ENCODE assay signal across 1 cellular context in the genomic region with DNA sequence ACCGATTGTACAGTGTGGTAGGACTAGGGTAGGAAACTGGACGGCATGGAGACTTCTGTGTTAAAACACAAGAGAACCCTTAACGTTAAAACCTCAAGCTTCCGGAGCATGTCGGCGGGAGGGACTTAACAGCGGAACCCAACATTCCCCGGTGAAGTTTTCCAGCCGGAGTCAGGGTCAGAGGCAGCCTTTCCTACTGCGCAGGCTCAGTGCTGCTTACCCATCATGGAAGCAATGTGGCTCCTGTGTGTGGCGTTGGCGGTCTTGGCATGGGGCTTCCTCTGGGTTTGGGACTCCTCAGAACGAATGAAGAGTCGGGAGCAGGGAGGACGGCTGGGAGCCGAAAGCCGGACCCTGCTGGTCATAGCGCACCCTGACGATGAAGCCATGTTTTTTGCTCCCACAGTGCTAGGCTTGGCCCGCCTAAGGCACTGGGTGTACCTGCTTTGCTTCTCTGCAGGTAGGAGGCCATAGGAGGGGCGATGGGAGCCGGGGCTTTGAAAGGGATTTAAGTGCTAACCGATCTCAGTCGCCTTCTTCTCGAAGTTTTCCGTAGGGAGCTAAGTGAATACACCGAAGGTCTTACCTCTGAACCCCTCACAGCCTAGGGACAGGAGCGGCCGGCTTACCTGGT.
TF ChIP-seq lines count a peak whose summit lies in the region.

A gene (plus strand): TSS at position 209 of the 634 bp plus-strand sequence. CDS start 17 bp downstream, at position 226.

TF ChIP-seq in HepG2, 621 proteins besides CTCF, POLR2A, EP300 and RAD21 (continued from another document and continues in another):
- TF ChIP-seq, protein P1, sequence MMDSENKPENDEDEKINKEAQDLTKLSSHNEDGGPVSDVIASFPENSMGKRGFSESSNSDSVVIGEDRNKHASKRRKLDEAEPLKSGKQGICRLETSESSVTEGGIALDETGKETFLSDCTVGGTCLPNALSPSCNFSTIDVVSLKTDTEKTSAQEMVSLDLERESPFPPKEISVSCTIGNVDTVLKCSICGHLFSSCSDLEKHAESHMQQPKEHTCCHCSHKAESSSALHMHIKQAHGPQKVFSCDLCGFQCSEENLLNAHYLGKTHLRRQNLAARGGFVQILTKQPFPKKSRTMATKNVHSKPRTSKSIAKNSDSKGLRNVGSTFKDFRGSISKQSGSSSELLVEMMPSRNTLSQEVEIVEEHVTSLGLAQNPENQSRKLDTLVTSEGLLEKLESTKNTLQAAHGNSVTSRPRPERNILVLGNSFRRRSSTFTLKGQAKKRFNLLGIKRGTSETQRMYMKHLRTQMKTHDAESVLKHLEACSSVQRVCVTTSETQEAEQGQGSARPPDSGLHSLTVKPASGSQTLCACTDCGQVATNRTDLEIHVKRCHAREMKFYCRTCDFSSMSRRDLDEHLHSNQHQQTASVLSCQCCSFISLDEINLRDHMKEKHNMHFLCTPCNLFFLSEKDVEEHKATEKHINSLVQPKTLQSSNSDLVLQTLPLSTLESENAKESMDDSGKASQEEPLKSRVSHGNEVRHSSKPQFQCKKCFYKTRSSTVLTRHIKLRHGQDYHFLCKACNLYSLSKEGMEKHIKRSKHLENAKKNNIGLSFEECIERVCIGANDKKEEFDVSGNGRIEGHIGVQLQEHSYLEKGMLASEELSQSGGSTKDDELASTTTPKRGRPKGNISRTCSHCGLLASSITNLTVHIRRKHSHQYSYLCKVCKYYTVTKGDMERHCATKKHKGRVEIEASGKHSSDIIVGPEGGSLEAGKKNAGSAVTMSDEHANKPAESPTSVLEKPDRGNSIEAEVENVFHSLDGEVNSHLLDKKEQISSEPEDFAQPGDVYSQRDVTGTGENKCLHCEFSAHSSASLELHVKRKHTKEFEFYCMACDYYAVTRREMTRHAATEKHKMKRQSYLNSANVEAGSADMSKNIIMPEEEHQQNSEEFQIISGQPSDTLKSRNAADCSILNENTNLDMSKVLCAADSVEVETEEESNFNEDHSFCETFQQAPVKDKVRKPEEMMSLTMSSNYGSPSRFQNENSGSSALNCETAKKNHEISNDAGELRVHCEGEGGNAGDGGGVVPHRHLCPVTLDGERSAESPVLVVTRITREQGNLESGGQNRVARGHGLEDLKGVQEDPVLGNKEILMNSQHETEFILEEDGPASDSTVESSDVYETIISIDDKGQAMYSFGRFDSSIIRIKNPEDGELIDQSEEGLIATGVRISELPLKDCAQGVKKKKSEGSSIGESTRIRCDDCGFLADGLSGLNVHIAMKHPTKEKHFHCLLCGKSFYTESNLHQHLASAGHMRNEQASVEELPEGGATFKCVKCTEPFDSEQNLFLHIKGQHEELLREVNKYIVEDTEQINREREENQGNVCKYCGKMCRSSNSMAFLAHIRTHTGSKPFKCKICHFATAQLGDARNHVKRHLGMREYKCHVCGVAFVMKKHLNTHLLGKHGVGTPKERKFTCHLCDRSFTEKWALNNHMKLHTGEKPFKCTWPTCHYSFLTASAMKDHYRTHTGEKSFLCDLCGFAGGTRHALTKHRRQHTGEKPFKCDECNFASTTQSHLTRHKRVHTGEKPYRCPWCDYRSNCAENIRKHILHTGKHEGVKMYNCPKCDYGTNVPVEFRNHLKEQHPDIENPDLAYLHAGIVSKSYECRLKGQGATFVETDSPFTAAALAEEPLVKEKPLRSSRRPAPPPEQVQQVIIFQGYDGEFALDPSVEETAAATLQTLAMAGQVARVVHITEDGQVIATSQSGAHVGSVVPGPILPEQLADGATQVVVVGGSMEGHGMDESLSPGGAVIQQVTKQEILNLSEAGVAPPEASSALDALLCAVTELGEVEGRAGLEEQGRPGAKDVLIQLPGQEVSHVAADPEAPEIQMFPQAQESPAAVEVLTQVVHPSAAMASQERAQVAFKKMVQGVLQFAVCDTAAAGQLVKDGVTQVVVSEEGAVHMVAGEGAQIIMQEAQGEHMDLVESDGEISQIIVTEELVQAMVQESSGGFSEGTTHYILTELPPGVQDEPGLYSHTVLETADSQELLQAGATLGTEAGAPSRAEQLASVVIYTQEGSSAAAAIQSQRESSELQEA (CRISPR knock-in tag; IDR thresholded peaks at IDR 0.05; ENCODE audit: not compliant biosample characterization) = peak; percentile 52
- TF ChIP-seq ZNF235 (CRISPR knock-in tag; IDR thresholded peaks at IDR 0.05; ENCODE audit: borderline replicate concordance) (peak; percentile 52; the same call in 1 of the 2 replicates), ZNF3 (CRISPR knock-in tag; IDR thresholded peaks at IDR 0.05) (no peak), FOXA3 (CRISPR knock-in tag; IDR thresholded peaks at IDR 0.05) (peak; percentile 47), ZBTB20 (CRISPR knock-in tag; IDR thresholded peaks at IDR 0.05; ENCODE audit: borderline replicate concordance, low read depth) (peak; percentile 89), ZNF253 (CRISPR knock-in tag; IDR thresholded peaks at IDR 0.05; ENCODE audit: borderline replicate concordance) (no peak; the same call in 1 of the 2 replicates), NR2C2 (CRISPR knock-in tag; IDR thresholded peaks at IDR 0.05; ENCODE audit: borderline replicate concordance) (peak; percentile 97), ZSCAN30 (CRISPR knock-in tag; IDR thresholded peaks at IDR 0.05) (no peak), ATAD3A (CRISPR knock-in tag; IDR thresholded peaks at IDR 0.05) (no peak), GTF2F1 (IDR thresholded peaks at IDR 0.05; ENCODE audit: low read length) (peak; percentile 90; the same call in 1 of the 2 replicates), ZNF34 (CRISPR knock-in tag; IDR thresholded peaks at IDR 0.05; ENCODE audit: borderline replicate concordance) (no peak), EED (CRISPR knock-in tag; IDR thresholded peaks at IDR 0.05) (peak; percentile 49; the same call in 1 of the 2 replicates), ZNF382 (CRISPR knock-in tag; IDR thresholded peaks at IDR 0.05; ENCODE audit: borderline replicate concordance) (no peak), ZBTB42 (CRISPR knock-in tag; IDR thresholded peaks at IDR 0.05) (peak; percentile 83; the same call in 1 of the 2 replicates), CHD4 (IDR thresholded peaks at IDR 0.05; ENCODE audit: borderline replicate concordance, low read length) (no peak), GATA4 (IDR thresholded peaks at IDR 0.05; ENCODE audit: borderline replicate concordance, low read depth) (peak; percentile 69), ZNF891 (CRISPR knock-in tag; IDR thresholded peaks at IDR 0.05) (0 out of 2 replicates have a peak, but pooled peaks have one; percentile 78), MBNL3 (CRISPR knock-in tag; conservative IDR thresholded peaks at IDR 0.05) (no peak), KMT2B (CRISPR knock-in tag; IDR thresholded peaks at IDR 0.05) (peak; percentile 96), ZNF839 (CRISPR knock-in tag; IDR thresholded peaks at IDR 0.05; ENCODE audit: borderline replicate concordance) (peak; percentile 34; the same call in 1 of the 2 replicates), ELF4 (CRISPR knock-in tag; IDR thresholded peaks at IDR 0.05; ENCODE audit: borderline replicate concordance) (no peak), ZNF674 (CRISPR knock-in tag; IDR thresholded peaks at IDR 0.05; ENCODE audit: low read depth) (no peak), ZNF432 (CRISPR knock-in tag; IDR thresholded peaks at IDR 0.05; ENCODE audit: borderline replicate concordance) (no peak), SIN3A (IDR thresholded peaks at IDR 0.05; ENCODE audit: borderline replicate concordance, low read depth, low read length) (peak; percentile 90; the same call in 1 of the 2 replicates), ISX (CRISPR knock-in tag; conservative IDR thresholded peaks at IDR 0.05) (no peak), ZNF713 (CRISPR knock-in tag; IDR thresholded peaks at IDR 0.05) (no peak; the same call in 1 of the 2 replicates), PHF8 (CRISPR knock-in tag; IDR thresholded peaks at IDR 0.05) (peak; percentile 87), SMYD3 (CRISPR knock-in tag; IDR thresholded peaks at IDR 0.05) (peak; percentile 7; the same call in 1 of the 2 replicates), RXRB (CRISPR knock-in tag; IDR thresholded peaks at IDR 0.05; ENCODE audit: borderline replicate concordance) (peak; percentile 79)
- TF ChIP-seq, protein P2, sequence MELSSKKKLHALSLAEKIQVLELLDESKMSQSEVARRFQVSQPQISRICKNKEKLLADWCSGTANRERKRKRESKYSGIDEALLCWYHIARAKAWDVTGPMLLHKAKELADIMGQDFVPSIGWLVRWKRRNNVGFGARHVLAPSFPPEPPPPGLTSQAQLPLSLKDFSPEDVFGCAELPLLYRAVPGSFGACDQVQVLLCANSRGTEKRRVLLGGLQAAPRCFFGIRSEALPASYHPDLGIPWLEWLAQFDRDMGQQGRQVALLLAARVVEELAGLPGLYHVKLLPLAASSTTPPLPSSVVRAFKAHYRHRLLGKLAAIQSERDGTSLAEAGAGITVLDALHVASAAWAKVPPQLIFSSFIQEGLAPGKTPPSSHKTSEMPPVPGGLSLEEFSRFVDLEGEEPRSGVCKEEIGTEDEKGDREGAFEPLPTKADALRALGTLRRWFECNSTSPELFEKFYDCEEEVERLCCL (CRISPR knock-in tag; IDR thresholded peaks at IDR 0.05; ENCODE audit: borderline replicate concordance) = peak; percentile 83; the same call in 1 of the 2 replicates
- TF ChIP-seq, protein P3, sequence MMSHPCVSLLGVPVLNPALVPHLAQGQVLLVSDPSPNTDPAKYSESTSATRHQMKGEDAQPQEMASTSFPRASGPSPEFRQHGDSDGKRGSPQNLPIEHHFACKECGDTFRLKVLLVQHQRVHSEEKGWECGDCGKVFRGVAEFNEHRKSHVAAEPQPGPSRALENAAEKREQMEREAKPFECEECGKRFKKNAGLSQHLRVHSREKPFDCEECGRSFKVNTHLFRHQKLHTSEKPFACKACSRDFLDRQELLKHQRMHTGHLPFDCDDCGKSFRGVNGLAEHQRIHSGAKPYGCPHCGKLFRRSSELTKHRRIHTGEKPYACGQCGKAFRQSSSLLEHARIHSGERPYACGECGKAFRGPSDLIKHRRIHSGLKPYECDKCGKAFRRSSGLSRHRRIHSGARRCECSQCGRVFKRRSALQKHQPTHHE (CRISPR knock-in tag; IDR thresholded peaks at IDR 0.05; ENCODE audit: borderline replicate concordance) = peak; percentile 81
- TF ChIP-seq, protein P4, sequence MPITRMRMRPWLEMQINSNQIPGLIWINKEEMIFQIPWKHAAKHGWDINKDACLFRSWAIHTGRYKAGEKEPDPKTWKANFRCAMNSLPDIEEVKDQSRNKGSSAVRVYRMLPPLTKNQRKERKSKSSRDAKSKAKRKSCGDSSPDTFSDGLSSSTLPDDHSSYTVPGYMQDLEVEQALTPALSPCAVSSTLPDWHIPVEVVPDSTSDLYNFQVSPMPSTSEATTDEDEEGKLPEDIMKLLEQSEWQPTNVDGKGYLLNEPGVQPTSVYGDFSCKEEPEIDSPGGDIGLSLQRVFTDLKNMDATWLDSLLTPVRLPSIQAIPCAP (CRISPR knock-in tag; IDR thresholded peaks at IDR 0.05; ENCODE audit: low read depth) = no peak
- TF ChIP-seq, protein P5, sequence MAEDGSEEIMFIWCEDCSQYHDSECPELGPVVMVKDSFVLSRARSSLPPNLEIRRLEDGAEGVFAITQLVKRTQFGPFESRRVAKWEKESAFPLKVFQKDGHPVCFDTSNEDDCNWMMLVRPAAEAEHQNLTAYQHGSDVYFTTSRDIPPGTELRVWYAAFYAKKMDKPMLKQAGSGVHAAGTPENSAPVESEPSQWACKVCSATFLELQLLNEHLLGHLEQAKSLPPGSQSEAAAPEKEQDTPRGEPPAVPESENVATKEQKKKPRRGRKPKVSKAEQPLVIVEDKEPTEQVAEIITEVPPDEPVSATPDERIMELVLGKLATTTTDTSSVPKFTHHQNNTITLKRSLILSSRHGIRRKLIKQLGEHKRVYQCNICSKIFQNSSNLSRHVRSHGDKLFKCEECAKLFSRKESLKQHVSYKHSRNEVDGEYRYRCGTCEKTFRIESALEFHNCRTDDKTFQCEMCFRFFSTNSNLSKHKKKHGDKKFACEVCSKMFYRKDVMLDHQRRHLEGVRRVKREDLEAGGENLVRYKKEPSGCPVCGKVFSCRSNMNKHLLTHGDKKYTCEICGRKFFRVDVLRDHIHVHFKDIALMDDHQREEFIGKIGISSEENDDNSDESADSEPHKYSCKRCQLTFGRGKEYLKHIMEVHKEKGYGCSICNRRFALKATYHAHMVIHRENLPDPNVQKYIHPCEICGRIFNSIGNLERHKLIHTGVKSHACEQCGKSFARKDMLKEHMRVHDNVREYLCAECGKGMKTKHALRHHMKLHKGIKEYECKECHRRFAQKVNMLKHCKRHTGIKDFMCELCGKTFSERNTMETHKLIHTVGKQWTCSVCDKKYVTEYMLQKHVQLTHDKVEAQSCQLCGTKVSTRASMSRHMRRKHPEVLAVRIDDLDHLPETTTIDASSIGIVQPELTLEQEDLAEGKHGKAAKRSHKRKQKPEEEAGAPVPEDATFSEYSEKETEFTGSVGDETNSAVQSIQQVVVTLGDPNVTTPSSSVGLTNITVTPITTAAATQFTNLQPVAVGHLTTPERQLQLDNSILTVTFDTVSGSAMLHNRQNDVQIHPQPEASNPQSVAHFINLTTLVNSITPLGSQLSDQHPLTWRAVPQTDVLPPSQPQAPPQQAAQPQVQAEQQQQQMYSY (CRISPR knock-in tag; IDR thresholded peaks at IDR 0.05) = 0 out of 2 replicates have a peak, but pooled peaks have one; percentile 37
- TF ChIP-seq, protein P6, sequence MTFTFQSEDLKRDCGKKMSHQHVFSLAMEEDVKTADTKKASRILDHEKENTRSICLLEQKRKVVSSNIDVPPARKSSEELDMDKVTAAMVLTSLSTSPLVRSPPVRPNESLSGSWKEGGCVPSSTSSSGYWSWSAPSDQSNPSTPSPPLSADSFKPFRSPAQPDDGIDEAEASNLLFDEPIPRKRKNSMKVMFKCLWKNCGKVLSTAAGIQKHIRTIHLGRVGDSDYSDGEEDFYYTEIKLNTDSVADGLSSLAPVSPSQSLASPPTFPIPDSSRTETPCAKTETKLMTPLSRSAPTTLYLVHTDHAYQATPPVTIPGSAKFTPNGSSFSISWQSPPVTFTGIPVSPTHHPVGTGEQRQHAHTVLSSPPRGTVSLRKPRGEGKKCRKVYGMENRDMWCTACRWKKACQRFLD (CRISPR knock-in tag; IDR thresholded peaks at IDR 0.05; ENCODE audit: borderline replicate concordance) = 0 out of 2 replicates have a peak, but pooled peaks have one; percentile 51
- TF ChIP-seq, protein P7, sequence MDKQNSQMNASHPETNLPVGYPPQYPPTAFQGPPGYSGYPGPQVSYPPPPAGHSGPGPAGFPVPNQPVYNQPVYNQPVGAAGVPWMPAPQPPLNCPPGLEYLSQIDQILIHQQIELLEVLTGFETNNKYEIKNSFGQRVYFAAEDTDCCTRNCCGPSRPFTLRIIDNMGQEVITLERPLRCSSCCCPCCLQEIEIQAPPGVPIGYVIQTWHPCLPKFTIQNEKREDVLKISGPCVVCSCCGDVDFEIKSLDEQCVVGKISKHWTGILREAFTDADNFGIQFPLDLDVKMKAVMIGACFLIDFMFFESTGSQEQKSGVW (CRISPR knock-in tag; IDR thresholded peaks at IDR 0.05; ENCODE audit: borderline replicate concordance) = no peak
